1 cellular context compared by ENCODE assay signal in the genomic region with DNA sequence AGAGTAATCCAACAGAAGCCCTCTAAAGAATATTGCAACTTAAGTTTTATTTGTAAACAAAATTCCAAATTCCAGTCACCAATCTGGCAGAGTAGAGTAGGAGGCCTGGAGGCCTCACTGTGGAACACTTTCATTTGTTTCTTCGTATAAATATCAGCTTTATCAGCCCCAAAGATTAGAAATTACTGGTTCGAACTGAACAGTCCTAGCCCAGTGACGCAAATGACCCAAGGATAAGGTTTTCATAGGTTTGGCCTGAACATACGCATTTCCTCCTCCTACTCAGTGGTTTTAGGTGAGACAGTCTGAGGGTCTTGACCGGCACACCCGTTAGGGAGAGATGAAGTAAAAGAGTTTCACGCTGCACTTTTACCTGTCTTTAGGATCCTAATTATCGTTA.
TF ChIP-seq lines count a peak whose summit lies in the region.

No MANE protein-coding gene starts in this region.

TF ChIP-seq in endothelial cell of umbilical vein, 7 proteins besides CTCF, POLR2A, EP300 and RAD21:
- TF ChIP-seq POLR2AphosphoS5 (IDR thresholded peaks at IDR 0.05; ENCODE audit: insufficient read depth, low read depth, low read length) (no peak), GATA2 (IDR thresholded peaks at IDR 0.05; ENCODE audit: insufficient read depth, insufficient read length, low read depth, low read length) (no peak), MYC (IDR thresholded peaks at IDR 0.05; ENCODE audit: low read depth, low read length) (no peak), FOS (IDR thresholded peaks at IDR 0.05; ENCODE audit: borderline replicate concordance, insufficient read depth, low read length) (no peak), JUN (IDR thresholded peaks at IDR 0.05; ENCODE audit: borderline replicate concordance, insufficient read depth, insufficient read length, low read depth) (no peak), EZH2 (IDR thresholded peaks at IDR 0.05; ENCODE audit: borderline replicate concordance, low read depth, low read length, severe bottlenecking) (no peak)
- TF ChIP-seq, protein P1, sequence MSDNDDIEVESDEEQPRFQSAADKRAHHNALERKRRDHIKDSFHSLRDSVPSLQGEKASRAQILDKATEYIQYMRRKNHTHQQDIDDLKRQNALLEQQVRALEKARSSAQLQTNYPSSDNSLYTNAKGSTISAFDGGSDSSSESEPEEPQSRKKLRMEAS (IDR thresholded peaks at IDR 0.05; ENCODE audit: insufficient read depth, insufficient read length) = no peak
